Comparison of ENCODE assay signal across 25 cellular contexts in the genomic region with DNA sequence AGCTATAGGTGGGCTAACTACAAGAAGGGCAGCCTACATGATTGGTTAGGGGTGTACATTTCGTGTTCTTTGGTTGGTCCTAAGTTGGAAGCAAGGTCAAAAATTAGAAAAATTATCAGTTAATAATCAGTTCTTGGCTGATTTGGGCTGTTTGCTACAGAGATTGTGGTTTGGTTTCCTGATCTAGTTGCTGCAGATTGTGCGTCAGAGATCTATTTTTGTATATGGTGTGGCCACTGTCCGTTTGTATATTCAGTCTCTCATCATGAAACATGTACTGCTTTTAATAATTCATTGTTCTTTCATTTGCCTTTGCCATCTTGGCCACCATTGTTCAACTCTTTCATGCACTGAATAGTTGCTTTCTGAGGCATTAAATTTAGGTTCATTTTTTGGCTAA.
"Had no signal": no experiment of that assay in that cellular context is flagged by ENCODE, and none has a peak within 500 bp of the region (broad histone marks: within the 10 kb centered on the region; RNA-seq: fewer than 3 reads in every experiment).

No MANE protein-coding gene starts in this region.

- H3K9me3 ChIP-seq: breast epithelium, Peyer's patch, SJCRH30 had no signal

- DNase-seq: activated CD4-positive, alpha-beta memory T cell treated with anti-CD3 and anti-CD28 coated beads for 36 hours; activated CD4-positive, alpha-beta T cell treated with anti-CD3 and anti-CD28 coated beads, Interleukin-2, amount 10 ng/mL, durations not matched to agents 7 days and 5 days; activated CD4-positive, CD25-positive, alpha-beta regulatory T cell; activated CD8-positive, alpha-beta memory T cell treated with anti-CD3 and anti-CD28 coated beads for 24 hours; activated gamma-delta T cell; activated naive CD4-positive, alpha-beta T cell treated with anti-CD3 and anti-CD28 coated beads for 36 hours; activated T-cell treated with anti-CD3 and anti-CD28 coated beads, Interleukin-2, amount 50 U/mL, for 4 hours; aorta; central memory CD4-positive, alpha-beta T cell; NCI-H1048; NCI-H146; NCI-H187 treated with DMSO at 0.1 percent for 48 hours; NCI-H2171 treated with DMSO at 0.1 percent for 48 hours; NCI-H226; NCI-H526; NCI-H774; Peyer's patch; Right ventricle myocardium superior; SJCRH30; SK-N-SH; T-helper 1 cell had no signal

- H3K4me3 ChIP-seq: breast epithelium, coronary artery, Peyer's patch, SJCRH30 had no signal

- ATAC-seq: activated T-cell treated with anti-CD3 and anti-CD28 coated beads, Interleukin-2, amount 50 U/mL, for 4 hours had no signal

- H3K36me3 ChIP-seq: breast epithelium, Peyer's patch, SJCRH30 had no signal

- H3K4me1 ChIP-seq: breast epithelium, Peyer's patch, SJCRH30 had no signal

- H3K9ac ChIP-seq: SK-N-SH had no signal

- H3K4me2 ChIP-seq: SK-N-SH had no signal

- H3K27me3 ChIP-seq: breast epithelium, Peyer's patch, SJCRH30 had no signal

- H3K27ac ChIP-seq: breast epithelium, coronary artery, Peyer's patch, RWPE1, SJCRH30, VCaP had no signal
